Comparison of ENCODE assay signal across 26 cellular contexts in the genomic region with DNA sequence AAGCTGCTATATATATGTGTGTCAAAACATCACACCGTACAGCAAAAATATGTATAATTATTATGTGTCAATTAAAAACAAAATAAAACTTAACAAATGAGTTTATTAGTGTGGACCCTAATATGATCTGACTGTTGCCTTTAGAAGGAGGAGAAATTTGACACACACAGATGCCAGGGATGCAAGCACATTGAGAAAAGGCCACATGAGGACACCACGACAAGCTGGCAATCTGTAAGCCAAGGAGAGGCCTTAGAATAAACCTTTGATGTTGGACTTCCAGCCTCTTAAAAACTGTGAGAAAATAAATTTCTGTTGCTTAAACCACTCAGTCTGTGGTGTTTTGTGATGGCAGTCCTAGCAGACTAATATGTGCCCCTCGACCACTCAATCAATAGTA.
"Had no signal": no experiment of that assay in that cellular context is flagged by ENCODE, and none has a peak within 500 bp of the region (broad histone marks: within the 10 kb centered on the region; RNA-seq: fewer than 3 reads in every experiment).

No MANE protein-coding gene starts in this region.

- H3K27me3 ChIP-seq: stomach, suprapubic skin, testis, thyroid gland, tibial artery, tibial nerve, transverse colon, upper lobe of left lung, upper lobe of right lung, uterus, vagina had no signal

- ATAC-seq: stimulated activated effector memory CD8-positive, alpha-beta T cell treated with anti-CD3 and anti-CD28 coated beads, Interleukin-12 subunit alpha, Interleukin-12 subunit beta, amount 100 ng/mL, for 72 hours; stimulated activated memory B cell treated with anti-CD40 and anti-IgM and Interleukin-4, amounts not matched to agents 10 μg/mL and 1 μg/mL and 100 μg/mL, for 72 hours; stimulated activated naive B cell treated with anti-CD40 and anti-IgM and Interleukin-4, amounts not matched to agents 10 μg/mL and 1 μg/mL and 100 μg/mL, for 72 hours; stimulated activated naive CD8-positive, alpha-beta T cell treated with anti-CD3 and anti-CD28 coated beads, Interleukin-15, amount 100 ng/mL, for 72 hours; stimulated activated naive CD8-positive, alpha-beta T cell treated with anti-CD3 and anti-CD28 coated beads, Interleukin-15, Interleukin-2, amounts not matched to agents 100 U/mL and 50 U/mL, for 24 hours; upper lobe of right lung had no signal

- H3K36me3 ChIP-seq: stomach, suprapubic skin, thoracic aorta, thyroid gland, tibial artery, tibial nerve, transverse colon, upper lobe of left lung, upper lobe of right lung, uterus, vagina had no signal

- H3K4me3 ChIP-seq: stomach, suprapubic skin, testis, thoracic aorta, thyroid gland, tibial artery, tibial nerve, transverse colon, upper lobe of left lung, upper lobe of right lung, uterus, vagina had no signal

- DNase-seq: stimulated activated CD4-positive, alpha-beta T cell treated with anti-CD3 and anti-CD28 coated beads, Interleukin-2, amount 100 ng/mL, for 48 hours; stimulated activated CD4-positive, alpha-beta T cell treated with anti-CD3 and anti-CD28 coated beads, Interleukin-4, amount 100 ng/mL, for 1 hour; stimulated activated CD4-positive, alpha-beta T cell treated with anti-CD3 and anti-CD28 coated beads, Interleukin-4, amount 100 ng/mL, for 24 hours; stimulated activated CD4-positive, alpha-beta T cell treated with anti-CD3 and anti-CD28 coated beads, Interleukin-4, amount 100 ng/mL, for 4 hours; stimulated activated CD8-positive, alpha-beta memory T cell treated with anti-CD3 and anti-CD28 coated beads, Interleukin-4, amount 100 ng/mL, for 48 hours; stimulated activated naive B cell treated with anti-CD40 and anti-IgM and Interleukin-4, amounts not matched to agents 10 μg/mL and 1 μg/mL and 100 μg/mL, for 72 hours; stimulated activated naive CD4-positive, alpha-beta T cell; stimulated activated naive CD4-positive, alpha-beta T cell treated with Interleukin-2 at 50 U/mL for 16 hours; stimulated activated naive CD8-positive, alpha-beta T cell treated with anti-CD3 and anti-CD28 coated beads, Interleukin-15, amount 100 ng/mL, for 72 hours; stimulated activated naive CD8-positive, alpha-beta T cell treated with anti-CD3 and anti-CD28 coated beads, Interleukin-15, Interleukin-2, amounts not matched to agents 100 U/mL and 50 U/mL, for 24 hours; stomach; substantia nigra; testis; thyroid gland; tibial artery; transverse colon; trophoblast cell; upper lobe of left lung; upper lobe of right lung; uterus had no signal

- H3K4me1 ChIP-seq: suprapubic skin, testis, thyroid gland, transverse colon, upper lobe of right lung, uterus, vagina had no signal

- H3K9me3 ChIP-seq: stomach, suprapubic skin, testis, thoracic aorta, thyroid gland, tibial artery, tibial nerve, transverse colon, upper lobe of left lung, upper lobe of right lung, uterus, vagina had no signal

- H3K27ac ChIP-seq: suprapubic skin, testis, thoracic aorta, thyroid gland, tibial artery, tibial nerve, transverse colon, upper lobe of right lung, uterus, vagina had no signal
